ENCODE assay signal across 8 cellular contexts in genomic region chr9:129550199-129550839, GRCh38.
DNase-seq lines count a peak whose midpoint lies in the region; ATAC-seq, FAIRE-seq and TF ChIP-seq lines count a peak whose summit lies in the region.

No MANE protein-coding gene starts in this region.

- no peak for FAIRE-seq in D721Med (lab: Jason Lieb, UNC)

- H3K36me3 Mint-ChIP-seq in progenitor cell of endocrine pancreas (ENCODE audit: insufficient read depth) = no peaks in the 10 kb centered on the region

- ATAC-seq in GM18511 (IDR thresholded peaks at IDR 0.05; ENCODE audit: unreplicated experiment) (no peak), HG03520 (IDR thresholded peaks at IDR 0.05; ENCODE audit: unreplicated experiment) (no peak)

- H3K27ac Mint-ChIP-seq in progenitor cell of endocrine pancreas = peak overlapping the region; percentile 91

- in situ Hi-C loops in astrocyte of the spinal cord (cut with HindIII; ENCODE audit: low sequenced_read_pairs) = no loop called here

- peak; percentile 72 for DNase-seq in EL
- peak; percentile 64 for DNase-seq in NCI-H2196 treated with DMSO at 0.1 percent for 48 hours (lab: John Stamatoyannopoulos, UW; ENCODE audit: unreplicated experiment)
- DNase-seq in astrocyte of the spinal cord (ENCODE audit: low read depth, low spot score) = peak; percentile 89
- peak in 47 of 51 donors; percentile 43 to 91 (median 77) for DNase-seq in hypothalamus (lab: John Stamatoyannopoulos, UW)
- peak; percentile 55 for DNase-seq in progenitor cell of endocrine pancreas (ENCODE audit: low spot score, unreplicated experiment)
- DNase-seq in D721Med (ENCODE audit: insufficient read length, low spot score) = no peak

- no peaks in the 10 kb centered on the region for H3K9me3 Mint-ChIP-seq in progenitor cell of endocrine pancreas (ENCODE audit: low read depth)

- TF ChIP-seq CTCF in astrocyte of the spinal cord (IDR thresholded peaks at IDR 0.05; ENCODE audit: low read depth, low read length) = no peak
- no peak for TF ChIP-seq CTCF in progenitor cell of endocrine pancreas (IDR thresholded peaks at IDR 0.05; ENCODE audit: unreplicated experiment)
- TF ChIP-seq CTCF in D721Med (IDR thresholded peaks at IDR 0.05; ENCODE audit: insufficient read depth, missing control alignments) = no peak

- H3K4me3 Mint-ChIP-seq in progenitor cell of endocrine pancreas (ENCODE audit: low read depth) = peak overlapping the region; percentile 82

- H3K4me1 Mint-ChIP-seq in progenitor cell of endocrine pancreas (ENCODE audit: low read depth) = peaks cover 16% of the 10 kb centered on the region

- H3K4me3 ChIP-seq in astrocyte of the spinal cord (ENCODE audit: low read depth, low read length) = peak overlapping the region; percentile 34

- no peaks in the 10 kb centered on the region for H3K27me3 Mint-ChIP-seq in progenitor cell of endocrine pancreas
